Comparison of ENCODE assay signal across 1 cellular context in genomic region chr19:41959056-41960053, GRCh38.
TF ChIP-seq lines count a peak whose summit lies in the region.

TSS of gene RABAC1 (minus strand) at chr19:41959321. CDS start at chr19:41959292, 29 bp downstream.

TF ChIP-seq in K562, 482 proteins besides CTCF, POLR2A, EP300 and RAD21 (continued from another document and continues in another):
- TF ChIP-seq ZMIZ1 (IDR thresholded peaks at IDR 0.05; ENCODE audit: low read depth in 2 of 2, low read length in 2 of 2) (no peak), DDX20 (tag; IDR thresholded peaks at IDR 0.05; ENCODE audit: low read depth) (no peak), HMG20A (CRISPR knock-in tag; conservative IDR thresholded peaks at IDR 0.05) (no peak), NCOA4 (IDR thresholded peaks at IDR 0.05; ENCODE audit: partially characterized antibody) (no peak), ZNF695 (CRISPR knock-in tag; IDR thresholded peaks at IDR 0.05) (no peak), LCOR (CRISPR knock-in tag; IDR thresholded peaks at IDR 0.05) (0 out of 2 replicates have a peak, but pooled peaks have one; percentile 44), MAZ (CRISPR knock-in tag; conservative IDR thresholded peaks at IDR 0.05 in 1 of 2, IDR thresholded peaks at IDR 0.05 in 1 of 2) (peak; percentile 88 to 92), ZBTB26 (CRISPR knock-in tag; IDR thresholded peaks at IDR 0.05) (no peak), SRSF3 (IDR thresholded peaks at IDR 0.05; ENCODE audit: insufficient read depth, low read length) (no peak), SUPT5H (IDR thresholded peaks at IDR 0.05) (no peak), ETS2 (tag; IDR thresholded peaks at IDR 0.05; ENCODE audit: borderline replicate concordance, poor library complexity, severe bottlenecking) (no peak), CCAR2 (IDR thresholded peaks at IDR 0.05; ENCODE audit: low read depth, low read length) (no peak), ZNF3 (CRISPR knock-in tag; IDR thresholded peaks at IDR 0.05) (no peak), SRF (CRISPR knock-in tag; IDR thresholded peaks at IDR 0.05) (no peak), MAFG (tag; conservative IDR thresholded peaks at IDR 0.05) (no peak), ZBTB1 (CRISPR knock-in tag; IDR thresholded peaks at IDR 0.05; ENCODE audit: borderline replicate concordance, low read depth) (0 out of 2 replicates have a peak, but pooled peaks have one; percentile 38), MGA (IDR thresholded peaks at IDR 0.05) (no peak), ATF4 (CRISPR knock-in tag; IDR thresholded peaks at IDR 0.05) (no peak), POLR3G (IDR thresholded peaks at IDR 0.05; ENCODE audit: extremely low read depth, insufficient read length, insufficient replicate concordance) (no peak), TAF9B (IDR thresholded peaks at IDR 0.05; ENCODE audit: partially characterized antibody) (no peak), ZNF445 (CRISPR knock-in tag; IDR thresholded peaks at IDR 0.05; ENCODE audit: low read depth) (no peak), ZNF75A (CRISPR knock-in tag; IDR thresholded peaks at IDR 0.05) (0 out of 2 replicates have a peak, but pooled peaks have one; percentile 14), ELF4 (CRISPR knock-in tag; IDR thresholded peaks at IDR 0.05) (no peak), SAFB2 (IDR thresholded peaks at IDR 0.05; ENCODE audit: borderline replicate concordance, low read depth, low read length, severe bottlenecking) (no peak), ATF2 (CRISPR knock-in tag; IDR thresholded peaks at IDR 0.05) (no peak), ZBTB33 (CRISPR knock-in tag; IDR thresholded peaks at IDR 0.05) (no peak)
